Comparison of ENCODE assay signal across 20 cellular contexts in the genomic region with DNA sequence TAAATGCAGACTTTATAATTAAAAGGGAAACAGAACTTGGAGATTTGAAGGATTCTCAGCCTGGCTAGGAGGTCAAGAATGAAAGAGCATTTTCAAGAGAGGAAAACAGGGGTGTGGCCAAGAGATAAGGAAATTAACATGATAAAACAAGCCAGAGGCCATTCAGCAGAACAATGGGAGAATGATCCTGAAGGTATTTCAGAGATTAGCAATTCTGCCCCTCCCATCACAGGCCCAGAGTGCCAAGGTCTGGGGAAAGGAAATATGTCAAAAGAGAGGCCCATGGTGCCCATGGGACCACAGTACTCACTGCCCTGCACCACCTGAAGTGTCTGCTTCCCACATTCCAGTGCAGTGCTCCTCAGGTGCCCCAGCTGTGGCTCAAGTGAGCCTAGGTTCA.
A peak's percentile ranks its signal among the peaks of the same experiment; 100 is the strongest.
DNase-seq lines count a peak whose midpoint lies in the region; TF ChIP-seq lines count a peak whose summit lies in the region.
"Had no signal": no experiment of that assay in that cellular context is flagged by ENCODE, and none has a peak within 500 bp of the region (broad histone marks: within the 10 kb centered on the region; RNA-seq: fewer than 3 reads in every experiment).

No MANE protein-coding gene starts in this region.

- no peaks in the 10 kb centered on the region for H3K9me3 ChIP-seq in HAP-1
- H3K9me3 ChIP-seq in colonic mucosa, result no peaks in the 10 kb centered on the region
- no peaks in the 10 kb centered on the region for H3K9me3 ChIP-seq in transverse colon
- H3K9me3 ChIP-seq in suprapubic skin, result no peaks in the 10 kb centered on the region

- TF ChIP-seq EP300 in transverse colon (IDR thresholded peaks at IDR 0.05; ENCODE audit: low read depth), result no peak
- TF ChIP-seq EP300 in suprapubic skin (IDR thresholded peaks at IDR 0.05), result no peak

- H3K36me3 ChIP-seq in HAP-1 (replicated peaks), result no peaks in the 10 kb centered on the region
- no peaks in the 10 kb centered on the region for H3K36me3 ChIP-seq in colonic mucosa
- no peaks in the 10 kb centered on the region for H3K36me3 ChIP-seq in transverse colon
- H3K36me3 ChIP-seq in suprapubic skin, result no peaks in the 10 kb centered on the region

- no peak overlapping the region for H3K9ac ChIP-seq in colonic mucosa (ENCODE audit: low read depth in 2 of 2, low read length in 2 of 2)

- H3K4me3 ChIP-seq in HAP-1 (no peak overlapping the region), colonic mucosa (no peak overlapping the region), transverse colon (no peak overlapping the region), suprapubic skin (no peak overlapping the region)

- H3K4me1 ChIP-seq in HAP-1 (peaks cover 5% of the 10 kb centered on the region; the same call in 1 of the 2 replicates), colonic mucosa (no peaks in the 10 kb centered on the region), transverse colon (peaks cover 0 to 5% (median 0%) of the 10 kb centered on the region in 4 donors), suprapubic skin (no peaks in the 10 kb centered on the region)

- in situ Hi-C loops in HAP-1 (cut with MboI; ENCODE audit: low sequenced_read_pairs), result no loop called here
- in situ Hi-C loops in transverse colon (cut with MboI; ENCODE audit: low pct_ligation_motif_present in 1 of 4, low pct_unique_long_range_greater_than_20kb in 1 of 4, low sequenced_read_pairs in 3 of 4), result no loop called here

- TF ChIP-seq CTCF in colonic mucosa (IDR thresholded peaks at IDR 0.05) (no peak), transverse colon (IDR thresholded peaks at IDR 0.05) (no peak), suprapubic skin (IDR thresholded peaks at IDR 0.05) (no peak)

- intact Hi-C loops in colonic mucosa (cut with DNase I) (no loop called here), transverse colon (cut with DNase I; ENCODE audit: low total_unique reads) (no loop called here)

- H3K27ac ChIP-seq in colonic mucosa (no peak overlapping the region), transverse colon (peak overlapping the region in 1 of 4 donors; percentile 20), suprapubic skin (no peak overlapping the region)

- TF ChIP-seq POLR2A in transverse colon (IDR thresholded peaks at IDR 0.05), result no peak
- TF ChIP-seq POLR2A in suprapubic skin (IDR thresholded peaks at IDR 0.05), result no peak

- DNase-seq in HAP-1 (ENCODE audit: low spot score in 2 of 2) (peak; percentile 29 to 36), colonic mucosa (peak; percentile 28), iPS-NIHi11 (ENCODE audit: low spot score) (peak; percentile 25), transverse colon (peak; percentile 16), NCI-H187 (lab: John Stamatoyannopoulos, UW) (no peak), suprapubic skin (ENCODE audit: low spot score in 2 of 2) (no peak), NCI-H748 treated with DMSO at 0.1 percent for 48 hours (lab: John Stamatoyannopoulos, UW) (no peak)
- DNase-seq: CD4-positive, CD25-positive, alpha-beta regulatory T cell; COR-L47; DMS 273 treated with DMSO at 0.1 percent for 48 hours; DND-41; KBM-7; MM.1S; NCI-H1092; NCI-H1436; NCI-H2029 treated with DMSO at 0.1 percent for 48 hours; NCI-H2171 treated with DMSO at 0.1 percent for 48 hours; NCI-H524 treated with DMSO at 0.1 percent for 48 hours; PC-3; Right ventricle myocardium superior had no signal

- H3K27me3 ChIP-seq in HAP-1 (ENCODE audit: low read depth) (no peaks in the 10 kb centered on the region), colonic mucosa (no peaks in the 10 kb centered on the region), transverse colon (no peaks in the 10 kb centered on the region), suprapubic skin (no peaks in the 10 kb centered on the region)

Comparison
In these comparisons a context has a peak if more than half of its experiments do, and no peak if none do; other contexts are left out.
1. DNase-seq: peak in HAP-1 (2 of 2), colonic mucosa (single experiment), iPS-NIHi11 (single experiment) and transverse colon (single experiment); none in NCI-H187 (0 of 2), suprapubic skin (0 of 2) and NCI-H748 treated with DMSO at 0.1 percent for 48 hours (single experiment).